In genomic region chr18:1884623-1885022, GRCh38 we compare ENCODE assay signal across 28 cellular contexts.
"Had no signal": no experiment of that assay in that cellular context is flagged by ENCODE, and none has a peak within 500 bp of the region (broad histone marks: within the 10 kb centered on the region; RNA-seq: fewer than 3 reads in every experiment).

No MANE protein-coding gene starts in this region.

- H3K9me3 ChIP-seq: colonic mucosa, esophagus muscularis mucosa, esophagus squamous epithelium, gastrocnemius medialis had no signal

- H3K36me3 ChIP-seq: colonic mucosa, esophagus muscularis mucosa, esophagus squamous epithelium, gastrocnemius medialis, gastroesophageal sphincter, heart left ventricle, heart right ventricle had no signal

- DNase-seq: colonic mucosa; cortex of kidney; dermis blood vessel endothelial cell; dorsolateral prefrontal cortex; effector CD4-positive, alpha-beta T cell; effector CD8-positive, alpha-beta T cell; effector memory CD4-positive, alpha-beta T cell; endodermal cell; erythroblast; esophagus squamous epithelium; foreskin fibroblast; foreskin keratinocyte; foreskin melanocyte; gastrocnemius medialis; glutamatergic neuron; head of caudate nucleus; heart left ventricle; heart right ventricle had no signal

- H3K27me3 Mint-ChIP-seq: dendritic cell treated with granulocyte-macrophage colony-stimulating factor and Interleukin-4, amounts not matched to agents 40 ng/mL and 50 ng/mL, for 4 days had no signal

- H3K4me3 Mint-ChIP-seq: dendritic cell treated with granulocyte-macrophage colony-stimulating factor and Interleukin-4, amounts not matched to agents 40 ng/mL and 50 ng/mL, for 4 days; endodermal cell had no signal

- H3K4me1 ChIP-seq: colonic mucosa, esophagus muscularis mucosa, esophagus squamous epithelium, foreskin keratinocyte, gastrocnemius medialis, gastroesophageal sphincter, heart left ventricle, heart right ventricle had no signal

- H3K27ac ChIP-seq: colonic mucosa, coronary artery, dorsolateral prefrontal cortex, epithelial cell of prostate, esophagus muscularis mucosa, esophagus squamous epithelium, foreskin keratinocyte, gastrocnemius medialis, gastroesophageal sphincter, heart left ventricle, heart right ventricle had no signal

- H3K27me3 ChIP-seq: colonic mucosa, esophagus squamous epithelium, foreskin keratinocyte, gastrocnemius medialis, gastroesophageal sphincter, heart left ventricle had no signal

- H3K27ac Mint-ChIP-seq: dendritic cell treated with granulocyte-macrophage colony-stimulating factor and Interleukin-4, amounts not matched to agents 40 ng/mL and 50 ng/mL, for 4 days; endodermal cell had no signal

- ATAC-seq: esophagus mucosa, foreskin keratinocyte, gastrocnemius medialis, gastroesophageal sphincter, heart left ventricle, heart right ventricle had no signal

- FAIRE-seq: colon, endometrium, endothelial cell of umbilical vein, frontal cortex had no signal

- H3K9me3 Mint-ChIP-seq: dendritic cell treated with granulocyte-macrophage colony-stimulating factor and Interleukin-4, amounts not matched to agents 40 ng/mL and 50 ng/mL, for 4 days had no signal

- H3K4me3 ChIP-seq: colonic mucosa, coronary artery, dorsolateral prefrontal cortex, esophagus muscularis mucosa, esophagus squamous epithelium, gastrocnemius medialis, gastroesophageal sphincter, heart left ventricle, heart right ventricle had no signal
